17 cellular contexts compared by ENCODE assay signal in genomic region chr7:43727003-43727402, GRCh38. TPM values are rescaled to one million over a fixed set of nuclear protein-coding genes. Genes with fewer than 3 reads are reported as not detected.
DNase-seq lines count a peak whose midpoint lies in the region; ATAC-seq and TF ChIP-seq lines count a peak whose summit lies in the region.
"Had no signal": no experiment of that assay in that cellular context is flagged by ENCODE, and none has a peak within 500 bp of the region (broad histone marks: within the 10 kb centered on the region; RNA-seq: fewer than 3 reads in every experiment).

No MANE protein-coding gene starts in this region.

- TF ChIP-seq CTCF in DOHH2 (IDR thresholded peaks at IDR 0.05; ENCODE audit: low read depth, low read length, poor library complexity, severe bottlenecking) (peak; percentile 6), WTC11 (IDR thresholded peaks at IDR 0.05) (no peak), natural killer cell (IDR thresholded peaks at IDR 0.05) (no peak)

- peaks cover 26% of the 10 kb centered on the region for H3K4me1 Mint-ChIP-seq in T-helper 2 cell treated with Interferon-gamma antibody and Interleukin-4, amounts not matched to agents 5 μg/mL and 100 μg/mL, for 36 hours (ENCODE audit: low read depth)
- H3K4me1 Mint-ChIP-seq in WTC11: peaks cover 25% of the 10 kb centered on the region
- peaks cover 30 to 39% of the 10 kb centered on the region in 2 donors for H3K4me1 Mint-ChIP-seq in natural killer cell

- CTCF ChIA-PET in WTC11 (lab: Charles Lee): no interaction called here

- H3K9me3 Mint-ChIP-seq in T-helper 2 cell treated with Interferon-gamma antibody and Interleukin-4, amounts not matched to agents 5 μg/mL and 100 μg/mL, for 36 hours: no peaks in the 10 kb centered on the region
- H3K9me3 Mint-ChIP-seq in WTC11: no peaks in the 10 kb centered on the region
- H3K9me3 Mint-ChIP-seq in natural killer cell: no peaks in the 10 kb centered on the region

- no peaks in the 10 kb centered on the region for H3F3A ChIP-seq in DOHH2 (ENCODE audit: control insufficient read depth, insufficient read depth)

- H3K27ac Mint-ChIP-seq in T-helper 2 cell treated with Interferon-gamma antibody and Interleukin-4, amounts not matched to agents 5 μg/mL and 100 μg/mL, for 36 hours: no peak overlapping the region
- no peak overlapping the region for H3K27ac Mint-ChIP-seq in WTC11
- peak overlapping the region; percentile 44 to 58 for H3K27ac Mint-ChIP-seq in natural killer cell

- H3K79me2 ChIP-seq in DOHH2 (ENCODE audit: control insufficient read depth, low read length): peaks cover 74% of the 10 kb centered on the region

- peaks cover 29% of the 10 kb centered on the region for H3K4me1 ChIP-seq in DOHH2 (ENCODE audit: control insufficient read depth, low read length)

- no peaks in the 10 kb centered on the region for H3K9me2 ChIP-seq in DOHH2 (replicated peaks; ENCODE audit: control insufficient read depth, low read length)

- H3K36me3 ChIP-seq in DOHH2 (ENCODE audit: control insufficient read depth, low read length): peaks cover 11% of the 10 kb centered on the region; the same call in 1 of the 2 replicates
- H3K36me3 ChIP-seq: neutrophil had no signal

- ATAC-seq in WTC11 (no peak), natural killer cell (no peak), HG02885 (IDR thresholded peaks at IDR 0.05; ENCODE audit: poor library complexity, unreplicated experiment) (no peak)
- ATAC-seq: left ventricle myocardium superior had no signal

- DNase-seq in T-helper 2 cell treated with Interferon-gamma antibody and Interleukin-4, amounts not matched to agents 5 μg/mL and 100 μg/mL, for 36 hours (ENCODE audit: low spot score): no peak
- DNase-seq in T-helper 2 cell (no peak), WTC11 (ENCODE audit: low spot score) (no peak), natural killer cell (no peak), DMS153 (lab: John Stamatoyannopoulos, UW) (no peak), NCI-H345 treated with DMSO at 0.1 percent for 48 hours (lab: John Stamatoyannopoulos, UW; ENCODE audit: unreplicated experiment) (no peak)
- DNase-seq: 8988T; activated gamma-delta T cell; effector CD8-positive, alpha-beta T cell; left ventricle myocardium superior; NCI-H1092; NCI-H446 treated with DMSO at 0.1 percent for 48 hours; OCI-M1; stimulated activated CD4-positive, alpha-beta T cell treated with anti-CD3 and anti-CD28 coated beads, Interleukin-4, amount 100 ng/mL, for 24 hours had no signal

- intact Hi-C loops in natural killer cell (cut with micrococcal nuclease): no loop called here

- POLR2A ChIA-PET in WTC11 (lab: Charles Lee): no interaction called here

- peak overlapping the region; percentile 39 for H3K4me3 ChIP-seq in DOHH2 (ENCODE audit: low read length)

- H3K36me3 Mint-ChIP-seq in T-helper 2 cell treated with Interferon-gamma antibody and Interleukin-4, amounts not matched to agents 5 μg/mL and 100 μg/mL, for 36 hours (ENCODE audit: low read depth): peaks cover 10% of the 10 kb centered on the region
- H3K36me3 Mint-ChIP-seq in WTC11 (peaks cover 3% of the 10 kb centered on the region), natural killer cell (no peaks in the 10 kb centered on the region)

- H3K4me2 ChIP-seq in DOHH2 (ENCODE audit: low read length): peak overlapping the region; percentile 74

- H3K27me3 Mint-ChIP-seq in T-helper 2 cell treated with Interferon-gamma antibody and Interleukin-4, amounts not matched to agents 5 μg/mL and 100 μg/mL, for 36 hours (ENCODE audit: low read depth): no peaks in the 10 kb centered on the region
- H3K27me3 Mint-ChIP-seq in WTC11 (ENCODE audit: low read depth): no peaks in the 10 kb centered on the region
- H3K27me3 Mint-ChIP-seq in natural killer cell (ENCODE audit: low read depth in 2 of 2): no peaks in the 10 kb centered on the region

- H4K20me1 ChIP-seq in DOHH2 (ENCODE audit: control insufficient read depth, insufficient read depth, low read depth, low read length): peaks cover 7% of the 10 kb centered on the region

- H3K27ac ChIP-seq in DOHH2 (ENCODE audit: low read depth, low read length): no peak overlapping the region
- H3K27ac ChIP-seq: neutrophil had no signal

- peak overlapping the region; percentile 66 for H3K4me3 Mint-ChIP-seq in T-helper 2 cell treated with Interferon-gamma antibody and Interleukin-4, amounts not matched to agents 5 μg/mL and 100 μg/mL, for 36 hours
- H3K4me3 Mint-ChIP-seq in WTC11: peak overlapping the region; percentile 96; the same call in 1 of the 2 replicates
- H3K4me3 Mint-ChIP-seq in natural killer cell: peak overlapping the region; percentile 61

- no peaks in the 10 kb centered on the region for H3K9me3 ChIP-seq in DOHH2 (ENCODE audit: control insufficient read depth, insufficient read depth, low read length)
- H3K9me3 ChIP-seq: neutrophil had no signal

- no peaks in the 10 kb centered on the region for H3K27me3 ChIP-seq in DOHH2 (ENCODE audit: control insufficient read depth, low read length)
- H3K27me3 ChIP-seq: neutrophil had no signal

TF ChIP-seq in WTC11, 78 proteins besides CTCF, POLR2A, EP300 and RAD21:
- TF ChIP-seq USF1 (CRISPR knock-in tag; IDR thresholded peaks at IDR 0.05) (no peak), TP53 (CRISPR knock-in tag; IDR thresholded peaks at IDR 0.05) (no peak), ZNF416 (CRISPR knock-in tag; IDR thresholded peaks at IDR 0.05) (no peak), ZNF512 (CRISPR knock-in tag; IDR thresholded peaks at IDR 0.05; ENCODE audit: borderline replicate concordance) (no peak), ATF6 (CRISPR knock-in tag; IDR thresholded peaks at IDR 0.05) (no peak), CREB1 (CRISPR knock-in tag; IDR thresholded peaks at IDR 0.05) (no peak), TEAD1 (CRISPR knock-in tag; IDR thresholded peaks at IDR 0.05) (no peak), PRRX2 (CRISPR knock-in tag; IDR thresholded peaks at IDR 0.05) (no peak), GTF2I (CRISPR knock-in tag; conservative IDR thresholded peaks at IDR 0.05) (no peak), ETV6 (CRISPR knock-in tag; IDR thresholded peaks at IDR 0.05) (no peak), ZNF423 (CRISPR knock-in tag; IDR thresholded peaks at IDR 0.05) (no peak), GABPB1 (CRISPR knock-in tag; IDR thresholded peaks at IDR 0.05) (no peak), IRF2 (CRISPR knock-in tag; IDR thresholded peaks at IDR 0.05; ENCODE audit: borderline replicate concordance, low read depth) (no peak)
- TF ChIP-seq, protein P1, sequence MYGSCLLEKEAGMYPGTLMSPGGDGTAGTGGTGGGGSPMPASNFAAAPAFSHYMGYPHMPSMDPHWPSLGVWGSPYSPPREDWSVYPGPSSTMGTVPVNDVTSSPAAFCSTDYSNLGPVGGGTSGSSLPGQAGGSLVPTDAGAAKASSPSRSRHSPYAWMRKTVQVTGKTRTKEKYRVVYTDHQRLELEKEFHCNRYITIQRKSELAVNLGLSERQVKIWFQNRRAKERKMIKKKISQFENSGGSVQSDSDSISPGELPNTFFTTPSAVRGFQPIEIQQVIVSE (CRISPR knock-in tag; IDR thresholded peaks at IDR 0.05; ENCODE audit: borderline replicate concordance): no peak
- TF ChIP-seq, protein P2, sequence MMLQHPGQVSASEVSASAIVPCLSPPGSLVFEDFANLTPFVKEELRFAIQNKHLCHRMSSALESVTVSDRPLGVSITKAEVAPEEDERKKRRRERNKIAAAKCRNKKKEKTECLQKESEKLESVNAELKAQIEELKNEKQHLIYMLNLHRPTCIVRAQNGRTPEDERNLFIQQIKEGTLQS (CRISPR knock-in tag; conservative IDR thresholded peaks at IDR 0.05): no peak
- TF ChIP-seq, protein P3, sequence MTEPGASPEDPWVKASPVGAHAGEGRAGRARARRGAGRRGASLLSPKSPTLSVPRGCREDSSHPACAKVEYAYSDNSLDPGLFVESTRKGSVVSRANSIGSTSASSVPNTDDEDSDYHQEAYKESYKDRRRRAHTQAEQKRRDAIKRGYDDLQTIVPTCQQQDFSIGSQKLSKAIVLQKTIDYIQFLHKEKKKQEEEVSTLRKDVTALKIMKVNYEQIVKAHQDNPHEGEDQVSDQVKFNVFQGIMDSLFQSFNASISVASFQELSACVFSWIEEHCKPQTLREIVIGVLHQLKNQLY (CRISPR knock-in tag; IDR thresholded peaks at IDR 0.05): no peak

RNA-seq across cellular contexts. Expression of gene COA1, which starts 2.3 kb away (rescaled TPM):
- total RNA-seq in WTC11 (2021): 132 to 148 TPM (median 146 TPM) in 3 replicates
- 10 to 100 TPM; 55.0 to 85.3 (median 69.5) TPM for total RNA-seq in natural killer cell

RNA-seq across cellular contexts. Expression of gene BLVRA, which starts 31.5 kb away (rescaled TPM):
- total RNA-seq in WTC11 (2021): 31.9 to 35.5 TPM (median 33.7 TPM) in 3 replicates
- 10 to 100 TPM; 19.8 to 25.6 (median 20.9) TPM for total RNA-seq in natural killer cell

Comparison
In these comparisons a context has a peak if more than half of its experiments do, and no peak if none do; other contexts are left out.
1. H3K27ac Mint-ChIP-seq: peak in natural killer cell (2 of 2); none in T-helper 2 cell treated with Interferon-gamma antibody and Interleukin-4, amounts not matched to agents 5 μg/mL and 100 μg/mL, for 36 hours (single experiment) and WTC11 (single experiment).
2. Peak in every context shown above with its lines, with median percentiles within 50 percentile points of each other: H3K4me3 Mint-ChIP-seq.